In genomic region chr6:30703011-30703410, GRCh38 we compare ENCODE assay signal across 18 cellular contexts.
"Had no signal": no experiment of that assay in that cellular context is flagged by ENCODE, and none has a peak within 500 bp of the region (broad histone marks: within the 10 kb centered on the region; RNA-seq: fewer than 3 reads in every experiment).

No MANE protein-coding gene starts in this region.

- H3K27me3 ChIP-seq: ascending aorta, body of pancreas had no signal

- H3K9me3 ChIP-seq: ascending aorta, body of pancreas had no signal

- H3K4me3 ChIP-seq: ascending aorta, body of pancreas had no signal

- ATAC-seq: activated CD8-positive, alpha-beta memory T cell treated with anti-CD3 and anti-CD28 coated beads, Interleukin-2, amount 10 ng/mL, durations not matched to agents 7 days and 5 days; body of pancreas; WTC11 had no signal

- H3K4me1 ChIP-seq: ascending aorta had no signal

- H3K27ac ChIP-seq: ascending aorta, body of pancreas had no signal

- DNase-seq: activated CD4-positive, alpha-beta T cell treated with anti-CD3 and anti-CD28 coated beads for 48 hours; activated CD4-positive, alpha-beta T cell treated with anti-CD3 and anti-CD28 coated beads, Interleukin-2, amount 50 U/mL, for 4 hours; activated CD4-positive, CD25-positive, alpha-beta regulatory T cell treated with anti-CD3 and anti-CD28 coated beads, Interleukin-2, amount 50 U/mL, for 72 hours; activated CD8-positive, alpha-beta memory T cell treated with anti-CD3 and anti-CD28 coated beads, Interleukin-2, amount 10 ng/mL, durations not matched to agents 7 days and 5 days; activated effector memory CD4-positive, alpha-beta T cell treated with Interleukin-2 at 50 U/mL for 16 hours; activated naive CD4-positive, alpha-beta T cell; activated T-cell treated with anti-CD3 and anti-CD28 coated beads, Interleukin-2, amount 50 U/mL, for 24 hours; body of pancreas; KG1; NCI-H1048; NCI-H146; NCI-H187 treated with DMSO at 0.1 percent for 48 hours; NCI-H2081 treated with DMSO at 0.1 percent for 48 hours; NCI-H446; NCI-H524; SHP77 treated with DMSO at 0.1 percent for 48 hours had no signal
